14 cellular contexts compared by ENCODE assay signal in genomic region chr7:130947792-130948580, GRCh38.
DNase-seq lines count a peak whose midpoint lies in the region; ATAC-seq, FAIRE-seq and TF ChIP-seq lines count a peak whose summit lies in the region.
"Had no signal": no experiment of that assay in that cellular context is flagged by ENCODE, and none has a peak within 500 bp of the region (broad histone marks: within the 10 kb centered on the region; RNA-seq: fewer than 3 reads in every experiment).

No MANE protein-coding gene starts in this region.

- peaks cover 94% of the 10 kb centered on the region for H3K4me1 ChIP-seq in CD4-positive, alpha-beta memory T cell (ENCODE audit: insufficient read depth, low read length)
- peaks cover 10% of the 10 kb centered on the region for H3K4me1 ChIP-seq in mucosa of descending colon (ENCODE audit: low read depth)
- H3K4me1 ChIP-seq in stomach = peaks cover 7 to 78% (median 36%) of the 10 kb centered on the region in 4 donors

- H3K27me3 Mint-ChIP-seq in CD4-positive, alpha-beta memory T cell = no peaks in the 10 kb centered on the region

- no peak overlapping the region for H3K9ac ChIP-seq in SK-N-MC (ENCODE audit: insufficient read length)
- H3K9ac ChIP-seq: BLaER1 treated with 17β-estradiol and CSF1 and Interleukin-3, amounts not matched to agents 10 nM and 100 nM had no signal

- peak overlapping the region in 6 of 7 donors; percentile 92 to 98 (median 94) for H3K27ac Mint-ChIP-seq in CD4-positive, alpha-beta memory T cell

- 81 to 90% (median 88%) methylated on average over 6 of the region's 6 CpGs for WGBS in stomach, 5 donors

- ATAC-seq in left lobe of liver (peak; percentile 59), mucosa of descending colon (no peak), GM21576 (IDR thresholded peaks at IDR 0.05; ENCODE audit: unreplicated experiment) (no peak)
- ATAC-seq: right cardiac atrium had no signal

- peak; percentile 56 to 70 (median 60) for DNase-seq in CD4-positive, alpha-beta memory T cell
- DNase-seq in GM19239 (ENCODE audit: insufficient read length, low spot score) (no peak), SK-N-MC (ENCODE audit: low read depth, low spot score) (no peak), left lobe of liver (ENCODE audit: low spot score) (no peak), mucosa of descending colon (no peak), stomach (no peak), 8988T (no peak)
- DNase-seq: activated CD8-positive, alpha-beta memory T cell treated with anti-CD3 and anti-CD28 coated beads, Interleukin-2, amount 50 U/mL, for 4 hours; kidney glomerular epithelial cell; right cardiac atrium; substantia nigra had no signal

- peak; percentile 82 for FAIRE-seq in GM19239 (lab: Jason Lieb, UNC)
- FAIRE-seq: bronchial epithelial cell had no signal

- no peak for TF ChIP-seq POLR2A in stomach (IDR thresholded peaks at IDR 0.05)

- peaks cover 55 to 59% (median 56%) of the 10 kb centered on the region in 4 donors for H3K4me1 Mint-ChIP-seq in CD4-positive, alpha-beta memory T cell

- H3K4me3 ChIP-seq in CD4-positive, alpha-beta memory T cell (ENCODE audit: low read length in 2 of 2) = peak overlapping the region in 1 of 2 donors; percentile 33
- H3K4me3 ChIP-seq in SK-N-MC (no peak overlapping the region), mucosa of descending colon (no peak overlapping the region), stomach (no peak overlapping the region)
- H3K4me3 ChIP-seq: BLaER1 treated with 17β-estradiol and CSF1 and Interleukin-3, amounts not matched to agents 10 nM and 100 nM had no signal

- peak overlapping the region; percentile 77 for H3K27ac ChIP-seq in CD4-positive, alpha-beta memory T cell (ENCODE audit: low read depth, low read length)
- H3K27ac ChIP-seq in SK-N-MC = peak overlapping the region; percentile 26; the same call in 1 of the 2 replicates
- H3K27ac ChIP-seq in stomach = peak overlapping the region in 1 of 5 donors; percentile 31
- H3K27ac ChIP-seq: BLaER1 treated with 17β-estradiol and CSF1 and Interleukin-3, amounts not matched to agents 10 nM and 100 nM had no signal

- CTCF ChIA-PET in CD4-positive, alpha-beta memory T cell (lab: Charles Lee; ENCODE audit: partially characterized antibody) = interaction anchor here (0.9 to 9.1 kb wide), 6 partner anchors 10 to 80 kb away, joined by 3 to 100 read pairs (median 5); no protein-coding TSS in a partner anchor

- intact Hi-C loops in CD4-positive, alpha-beta memory T cell (cut with micrococcal nuclease) = no loop called here
- intact Hi-C loops in mucosa of descending colon (cut with DNase I, micrococcal nuclease) (no loop called here), stomach (cut with DNase I; ENCODE audit: low total_unique reads) (no loop called here)

- H3K36me3 Mint-ChIP-seq in CD4-positive, alpha-beta memory T cell = peaks cover 8 to 44% of the 10 kb centered on the region in 2 donors

- TF ChIP-seq CTCF in mucosa of descending colon (IDR thresholded peaks at IDR 0.05) (no peak), stomach (IDR thresholded peaks at IDR 0.05) (no peak)

- TF ChIP-seq EP300 in stomach (IDR thresholded peaks at IDR 0.05) = no peak

- no peaks in the 10 kb centered on the region for H3K36me3 ChIP-seq in CD4-positive, alpha-beta memory T cell (ENCODE audit: insufficient read depth, low read length)
- peaks cover 76% of the 10 kb centered on the region for H3K36me3 ChIP-seq in SK-N-MC (ENCODE audit: insufficient read depth, low read length)
- no peaks in the 10 kb centered on the region for H3K36me3 ChIP-seq in mucosa of descending colon (ENCODE audit: low read depth)
- H3K36me3 ChIP-seq in stomach = peaks cover 0 to 45% (median 23%) of the 10 kb centered on the region in 4 donors

- POLR2A ChIA-PET in CD4-positive, alpha-beta memory T cell (lab: Charles Lee; ENCODE audit: partially characterized antibody) = interaction anchor here (1.3 to 8.9 kb wide), 4 partner anchors 9 to 17 kb away, joined by 5 to 176 read pairs (median 40); no protein-coding TSS in a partner anchor

- H3K4me3 Mint-ChIP-seq in CD4-positive, alpha-beta memory T cell = peak overlapping the region; percentile 67 to 84 (median 77)

- no peaks in the 10 kb centered on the region for H3K9me3 Mint-ChIP-seq in CD4-positive, alpha-beta memory T cell

- H3K9me3 ChIP-seq in CD4-positive, alpha-beta memory T cell (ENCODE audit: control insufficient read depth in 1 of 2, low read length in 2 of 2) = no peaks in the 10 kb centered on the region
- H3K9me3 ChIP-seq in SK-N-MC (ENCODE audit: low read depth, low read length) = no peaks in the 10 kb centered on the region
- H3K9me3 ChIP-seq in mucosa of descending colon = no peaks in the 10 kb centered on the region
- H3K9me3 ChIP-seq in stomach = no peaks in the 10 kb centered on the region
- H3K9me3 ChIP-seq: BLaER1 treated with 17β-estradiol and CSF1 and Interleukin-3, amounts not matched to agents 10 nM and 100 nM had no signal

- H3K27me3 ChIP-seq in CD4-positive, alpha-beta memory T cell (ENCODE audit: insufficient read depth, low read length) = no peaks in the 10 kb centered on the region
- H3K27me3 ChIP-seq in stomach = no peaks in the 10 kb centered on the region
- H3K27me3 ChIP-seq: BLaER1 treated with 17β-estradiol and CSF1 and Interleukin-3, amounts not matched to agents 10 nM and 100 nM had no signal

Comparison
In these comparisons a context has a peak if more than half of its experiments do, and no peak if none do; other contexts are left out.
1. DNase-seq: peak in CD4-positive, alpha-beta memory T cell (5 of 5); none in GM19239 (single experiment), SK-N-MC (single experiment), left lobe of liver (single experiment), mucosa of descending colon (0 of 3), stomach (single experiment) and 8988T (single experiment).